ENCODE assay signal across 8 cellular contexts in genomic region chr20:10611357-10611756, GRCh38.
DNase-seq lines count a peak whose midpoint lies in the region; ATAC-seq and TF ChIP-seq lines count a peak whose summit lies in the region.
"Had no signal": no experiment of that assay in that cellular context is flagged by ENCODE, and none has a peak within 500 bp of the region (broad histone marks: within the 10 kb centered on the region; RNA-seq: fewer than 3 reads in every experiment).

No MANE protein-coding gene starts in this region.

- no peaks in the 10 kb centered on the region for H3K9me3 ChIP-seq in SJCRH30 (replicated peaks)
- no peaks in the 10 kb centered on the region for H3K9me3 ChIP-seq in upper lobe of right lung

- peak; percentile 85 for ATAC-seq in GM18505 (IDR thresholded peaks at IDR 0.05; ENCODE audit: unreplicated experiment)
- ATAC-seq in left cardiac atrium: peak in 1 of 2 donors; percentile 72
- peak; percentile 74 for ATAC-seq in upper lobe of right lung
- ATAC-seq in HG02623 (IDR thresholded peaks at IDR 0.05; ENCODE audit: unreplicated experiment): no peak

- H3K4me1 ChIP-seq in SJCRH30 (0 out of 2 replicates have a peak, but pooled peaks cover 2% of the 10 kb centered on the region), upper lobe of right lung (no peaks in the 10 kb centered on the region)

- H3K36me3 ChIP-seq in SJCRH30 (no peaks in the 10 kb centered on the region), upper lobe of right lung (no peaks in the 10 kb centered on the region)

- no peaks in the 10 kb centered on the region for H3K9me3 Mint-ChIP-seq in HFFc6
- H3K9me3 Mint-ChIP-seq: memory B cell had no signal

- H3K27ac ChIP-seq in SJCRH30: no peak overlapping the region
- H3K27ac ChIP-seq in upper lobe of right lung: no peak overlapping the region

- H3K27me3 ChIP-seq in SJCRH30 (no peaks in the 10 kb centered on the region), upper lobe of right lung (no peaks in the 10 kb centered on the region)

- intact Hi-C loops in left cardiac atrium (cut with DNase I) (no loop called here), upper lobe of right lung (cut with DNase I) (no loop called here)

- TF ChIP-seq POLR2A in GM18505 (IDR thresholded peaks at IDR 0.05; ENCODE audit: borderline replicate concordance, extremely low read depth, insufficient read depth, insufficient read length): no peak

- H3K4me1 Mint-ChIP-seq in HFFc6 (ENCODE audit: low read depth): peaks cover 18% of the 10 kb centered on the region
- H3K4me1 Mint-ChIP-seq: memory B cell had no signal

- H3K27ac Mint-ChIP-seq in HFFc6: no peak overlapping the region
- H3K27ac Mint-ChIP-seq: memory B cell had no signal

- peak; percentile 74 for TF ChIP-seq CTCF in HFFc6 (IDR thresholded peaks at IDR 0.05)
- TF ChIP-seq CTCF in upper lobe of right lung (IDR thresholded peaks at IDR 0.05): peak; percentile 49

- no peak overlapping the region for H3K4me3 ChIP-seq in SJCRH30
- H3K4me3 ChIP-seq in upper lobe of right lung: no peak overlapping the region

- H3K27me3 Mint-ChIP-seq in HFFc6 (ENCODE audit: insufficient read depth): 0 out of 2 replicates have a peak, but pooled peaks cover 1% of the 10 kb centered on the region
- H3K27me3 Mint-ChIP-seq: memory B cell had no signal

- peak; percentile 27 for DNase-seq in HFFc6
- DNase-seq in SJCRH30: peak; percentile 24 to 55
- DNase-seq in left cardiac atrium: peak; percentile 62
- DNase-seq in upper lobe of right lung: no peak
- no peak for DNase-seq in activated gamma-delta T cell treated with Interleukin-2 at 50 U/mL for 16 hours

- no peak overlapping the region for H3K4me3 Mint-ChIP-seq in HFFc6
- H3K4me3 Mint-ChIP-seq: memory B cell had no signal

- H3K36me3 Mint-ChIP-seq in HFFc6 (ENCODE audit: low read depth): peaks cover 5% of the 10 kb centered on the region; the same call in 1 of the 2 replicates

Comparison
In these comparisons a context has a peak if more than half of its experiments do, and no peak if none do; other contexts are left out.
1. DNase-seq: peak in HFFc6 (single experiment), SJCRH30 (2 of 2) and left cardiac atrium (single experiment); none in upper lobe of right lung (single experiment) and activated gamma-delta T cell treated with Interleukin-2 at 50 U/mL for 16 hours (single experiment).